Comparison of ENCODE assay signal across 8 cellular contexts in the genomic region with DNA sequence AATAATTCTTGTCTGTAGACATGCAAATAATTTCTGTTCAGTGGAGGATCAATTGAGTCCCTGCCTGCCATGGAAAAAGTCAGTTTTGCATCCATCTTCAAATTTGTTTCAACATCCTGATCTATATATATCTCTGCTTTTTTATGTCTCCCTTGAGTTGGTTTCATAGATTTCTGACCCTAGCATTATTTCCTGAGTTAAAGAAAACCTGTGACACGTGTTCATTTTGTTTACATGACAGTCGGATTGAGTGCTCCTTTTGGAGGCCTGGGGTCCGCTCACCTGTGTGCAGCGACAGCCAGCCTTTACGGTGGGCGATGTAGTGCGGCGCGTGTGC. TPM values are rescaled to one million over a fixed set of nuclear protein-coding genes. Genes with fewer than 3 reads are reported as not detected.
DNase-seq lines count a peak whose midpoint lies in the region; ATAC-seq and TF ChIP-seq lines count a peak whose summit lies in the region.

No MANE protein-coding gene starts in this region.

- peaks cover 34% of the 10 kb centered on the region for H3K36me3 Mint-ChIP-seq in activated CD4-positive, alpha-beta memory T cell treated with anti-CD3 and anti-CD28 coated beads, Interleukin-2, amount 10 ng/mL, durations not matched to agents 7 days and 5 days (ENCODE audit: low read depth)

- peaks cover 9% of the 10 kb centered on the region for H3K9me3 Mint-ChIP-seq in activated CD4-positive, alpha-beta memory T cell treated with anti-CD3 and anti-CD28 coated beads, Interleukin-2, amount 10 ng/mL, durations not matched to agents 7 days and 5 days
- H3K9me3 Mint-ChIP-seq in stimulated activated naive CD8-positive, alpha-beta T cell treated with anti-CD3 and anti-CD28 coated beads, Interleukin-15, amount 100 ng/mL, for 72 hours, result peaks cover 0 to 6% of the 10 kb centered on the region in 2 donors

- POLR2A ChIA-PET in activated CD4-positive, alpha-beta memory T cell treated with anti-CD3 and anti-CD28 coated beads, Interleukin-2, amount 10 ng/mL, durations not matched to agents 7 days and 5 days (lab: Charles Lee), result interaction anchor here (1.3 to 1.9 kb wide), 6 partner anchors 12 to 286 kb away, joined by 4 to 14 read pairs (median 6); a partner anchor contains a TSS

- no peaks in the 10 kb centered on the region for H3K9me3 ChIP-seq in GM23248 (ENCODE audit: low read depth)
- no peaks in the 10 kb centered on the region for H3K9me3 ChIP-seq in iPS-15b (ENCODE audit: control insufficient read depth, insufficient read depth, low read length)

- no peaks in the 10 kb centered on the region for H3K9me2 ChIP-seq in GM23248 (ENCODE audit: insufficient read depth)

- H3K4me3 ChIP-seq in GM23248, result peak overlapping the region; percentile 85
- peak overlapping the region; percentile 82 for H3K4me3 ChIP-seq in iPS-15b (ENCODE audit: low read depth, low read length)

- peak; percentile 10 for DNase-seq in GM23248
- no peak for DNase-seq in activated CD4-positive, alpha-beta memory T cell treated with anti-CD3 and anti-CD28 coated beads, Interleukin-2, amount 10 ng/mL, durations not matched to agents 7 days and 5 days
- DNase-seq in stimulated activated naive CD8-positive, alpha-beta T cell treated with anti-CD3 and anti-CD28 coated beads, Interleukin-15, amount 100 ng/mL, for 72 hours, result no peak
- DNase-seq in activated CD4-positive, alpha-beta T cell treated with anti-CD3 and anti-CD28 coated beads, Interleukin-2, amount 50 U/mL, for 1 hour, result no peak
- no peak for DNase-seq in COLO829 (ENCODE audit: low spot score)

- CTCF ChIA-PET in activated CD4-positive, alpha-beta memory T cell treated with anti-CD3 and anti-CD28 coated beads, Interleukin-2, amount 10 ng/mL, durations not matched to agents 7 days and 5 days (lab: Charles Lee), result interaction anchor here (1.3 to 1.9 kb wide), 3 partner anchors 11 to 31 kb away, joined by 3 to 8 read pairs (median 7); no protein-coding TSS in a partner anchor

- H3K27ac ChIP-seq in 22Rv1 (peak overlapping the region; percentile 54), GM23248 (peak overlapping the region; percentile 100)

- H2AFZ ChIP-seq in GM23248, result peak overlapping the region; percentile 43; the same call in 1 of the 2 replicates

- peak overlapping the region; percentile 76 for H3K4me3 Mint-ChIP-seq in activated CD4-positive, alpha-beta memory T cell treated with anti-CD3 and anti-CD28 coated beads, Interleukin-2, amount 10 ng/mL, durations not matched to agents 7 days and 5 days
- peak overlapping the region; percentile 94 to 96 for H3K4me3 Mint-ChIP-seq in stimulated activated naive CD8-positive, alpha-beta T cell treated with anti-CD3 and anti-CD28 coated beads, Interleukin-15, amount 100 ng/mL, for 72 hours

- H3K36me3 ChIP-seq in GM23248 (ENCODE audit: low read depth) (no peaks in the 10 kb centered on the region; the same call in none of the 2 replicates), iPS-15b (ENCODE audit: control insufficient read depth, insufficient read depth, low read length) (peaks cover 9% of the 10 kb centered on the region)

- peak; percentile 8 for ATAC-seq in stimulated activated naive CD8-positive, alpha-beta T cell treated with anti-CD3 and anti-CD28 coated beads, Interleukin-15, amount 100 ng/mL, for 72 hours
- no peak for ATAC-seq in HG03565 (IDR thresholded peaks at IDR 0.05; ENCODE audit: unreplicated experiment)

- peak overlapping the region; percentile 33 for H3K27ac Mint-ChIP-seq in activated CD4-positive, alpha-beta memory T cell treated with anti-CD3 and anti-CD28 coated beads, Interleukin-2, amount 10 ng/mL, durations not matched to agents 7 days and 5 days
- H3K27ac Mint-ChIP-seq in stimulated activated naive CD8-positive, alpha-beta T cell treated with anti-CD3 and anti-CD28 coated beads, Interleukin-15, amount 100 ng/mL, for 72 hours, result peak overlapping the region; percentile 40 to 97

- H3K79me2 ChIP-seq in GM23248 (ENCODE audit: insufficient read depth), result peaks cover 15% of the 10 kb centered on the region

- H3K27me3 Mint-ChIP-seq in activated CD4-positive, alpha-beta memory T cell treated with anti-CD3 and anti-CD28 coated beads, Interleukin-2, amount 10 ng/mL, durations not matched to agents 7 days and 5 days, result peaks cover 5% of the 10 kb centered on the region
- peaks cover 8% of the 10 kb centered on the region for H3K27me3 Mint-ChIP-seq in stimulated activated naive CD8-positive, alpha-beta T cell treated with anti-CD3 and anti-CD28 coated beads, Interleukin-15, amount 100 ng/mL, for 72 hours

- H3K27me3 ChIP-seq in GM23248 (replicated peaks; ENCODE audit: insufficient read depth) (no peaks in the 10 kb centered on the region), iPS-15b (ENCODE audit: control insufficient read depth, insufficient read depth, low read length) (no peaks in the 10 kb centered on the region)

- 6 to 11% methylated on average over 9 of the region's 9 CpGs for WGBS in GM23248 (ENCODE audit: low coverage in 1 of 2, low lambda C conversion rate in 2 of 2, missing lambda C conversion rate in 2 of 2), 2 experiments

- H3F3A ChIP-seq in GM23248 (ENCODE audit: insufficient read depth), result peaks cover 44% of the 10 kb centered on the region

- H3K4me1 ChIP-seq in GM23248 (ENCODE audit: insufficient read depth) (peaks cover 44% of the 10 kb centered on the region), iPS-15b (ENCODE audit: control insufficient read depth, insufficient read depth, low read length) (peaks cover 10% of the 10 kb centered on the region)

- H3K4me1 Mint-ChIP-seq in activated CD4-positive, alpha-beta memory T cell treated with anti-CD3 and anti-CD28 coated beads, Interleukin-2, amount 10 ng/mL, durations not matched to agents 7 days and 5 days, result peaks cover 18% of the 10 kb centered on the region
- peaks cover 52% of the 10 kb centered on the region for H3K4me1 Mint-ChIP-seq in stimulated activated naive CD8-positive, alpha-beta T cell treated with anti-CD3 and anti-CD28 coated beads, Interleukin-15, amount 100 ng/mL, for 72 hours

- H3K4me2 ChIP-seq in GM23248 (ENCODE audit: unreplicated experiment), result peak overlapping the region; percentile 94

- peak overlapping the region; percentile 98 for H3K9ac ChIP-seq in GM23248
- peak overlapping the region; percentile 56 for H3K9ac ChIP-seq in iPS-15b (ENCODE audit: low read depth, low read length)

- in situ Hi-C loops in GM23248 (cut with MboI), result no loop called here

- no peaks in the 10 kb centered on the region for H4K20me1 ChIP-seq in GM23248 (ENCODE audit: insufficient read depth)

- TF ChIP-seq CTCF in 22Rv1 (IDR thresholded peaks at IDR 0.05), result no peak

RNA-seq across cellular contexts. Expression of a gene that starts 0.7 kb away (rescaled TPM):
- total RNA-seq in GM23248 (2014; rRNA removed; shearing (Covaris generic)), result 79.3 and 113 TPM in 2 replicates
- polyA plus RNA-seq in GM23248 (2016; fragmentation: Nextera tagmentation; extraction: Ambion mirVana), result 163 and 166 TPM in 2 replicates
- 10 to 100 TPM; 74.6 to 76.5 TPM for total RNA-seq in activated CD4-positive, alpha-beta memory T cell treated with anti-CD3 and anti-CD28 coated beads, Interleukin-2, amount 10 ng/mL, durations not matched to agents 7 days and 5 days

RNA-seq across cellular contexts. Expression of a gene that starts 37.7 kb away (rescaled TPM):
- 29.6 and 36.8 TPM in 2 replicates for total RNA-seq in GM23248 (2014; rRNA removed; shearing (Covaris generic))
- 25.9 and 26.5 TPM in 2 replicates for polyA plus RNA-seq in GM23248 (2016; fragmentation: Nextera tagmentation; extraction: Ambion mirVana)
- 10 to 100 TPM; 19.8 to 20.1 TPM for total RNA-seq in activated CD4-positive, alpha-beta memory T cell treated with anti-CD3 and anti-CD28 coated beads, Interleukin-2, amount 10 ng/mL, durations not matched to agents 7 days and 5 days

RNA-seq across cellular contexts. Expression of a gene that starts 57.6 kb away (rescaled TPM):
- 21.7 and 33.0 TPM in 2 replicates for total RNA-seq in GM23248 (2014; rRNA removed; shearing (Covaris generic))
- 20.5 and 22.0 TPM in 2 replicates for polyA plus RNA-seq in GM23248 (2016; fragmentation: Nextera tagmentation; extraction: Ambion mirVana)
- 1 to 10 TPM; 5.3 to 6.8 TPM for total RNA-seq in activated CD4-positive, alpha-beta memory T cell treated with anti-CD3 and anti-CD28 coated beads, Interleukin-2, amount 10 ng/mL, durations not matched to agents 7 days and 5 days
